Comparison of ENCODE assay signal across 14 cellular contexts in genomic region chr5:7877851-7878250, GRCh38. TPM values are rescaled to one million over a fixed set of nuclear protein-coding genes. Genes with fewer than 3 reads are reported as not detected.
A peak's percentile ranks its signal among the peaks of the same experiment; 100 is the strongest.
DNase-seq lines count a peak whose midpoint lies in the region; TF ChIP-seq lines count a peak whose summit lies in the region.
"Had no signal": no experiment of that assay in that cellular context is flagged by ENCODE, and none has a peak within 500 bp of the region (broad histone marks: within the 10 kb centered on the region; RNA-seq: fewer than 3 reads in every experiment).

No MANE protein-coding gene starts in this region.

- H3K27ac ChIP-seq in ACC112 (ENCODE audit: low read depth, low read length) (peak overlapping the region; percentile 60), adrenal gland (no peak overlapping the region), suprapubic skin (no peak overlapping the region)
- H3K27ac ChIP-seq: parathyroid adenoma, RWPE1 had no signal

- H3K4me1 Mint-ChIP-seq in HFFc6 (ENCODE audit: low read depth) = peaks cover 38% of the 10 kb centered on the region

- WGBS in adrenal gland, 4 donors = 45 to 60% (median 50%) methylated on average over 9 of the region's 9 CpGs
- WGBS in suprapubic skin = 85% methylated on average over 9 of the region's 9 CpGs

- H3K9me3 ChIP-seq in adrenal gland (replicated peaks in 1 of 3) = no peaks in the 10 kb centered on the region
- no peaks in the 10 kb centered on the region for H3K9me3 ChIP-seq in suprapubic skin

- H3K27me3 ChIP-seq in ACC112 (ENCODE audit: insufficient read depth, low read length) (no peaks in the 10 kb centered on the region), adrenal gland (no peaks in the 10 kb centered on the region), kidney epithelial cell (ENCODE audit: control insufficient read depth, insufficient read depth, low read length) (no peaks in the 10 kb centered on the region), suprapubic skin (no peaks in the 10 kb centered on the region)

- intact Hi-C loops in adrenal gland (cut with DNase I) = no loop called here

- H2AFZ ChIP-seq in ACC112 (ENCODE audit: low read length, unreplicated experiment) = no peak overlapping the region
- H2AFZ ChIP-seq: parathyroid adenoma had no signal

- peaks cover 34% of the 10 kb centered on the region for H3K79me2 ChIP-seq in ACC112 (ENCODE audit: control insufficient read depth, insufficient read depth, low read length, unreplicated experiment)

- no peak for TF ChIP-seq POLR2A in adrenal gland (IDR thresholded peaks at IDR 0.05)
- TF ChIP-seq POLR2A in suprapubic skin (IDR thresholded peaks at IDR 0.05) = no peak

- H3K4me1 ChIP-seq in ACC112 (ENCODE audit: control insufficient read depth, insufficient read depth, low read length, unreplicated experiment) (peaks cover 33% of the 10 kb centered on the region), adrenal gland (replicated peaks in 1 of 2) (peaks cover 6 to 24% of the 10 kb centered on the region in 2 donors), suprapubic skin (peaks cover 3% of the 10 kb centered on the region)
- H3K4me1 ChIP-seq: parathyroid adenoma had no signal

- no peak overlapping the region; the same call in 1 of the 2 replicates for H3K4me3 Mint-ChIP-seq in HFFc6
- H3K4me3 Mint-ChIP-seq: T-helper 2 cell treated with Interferon-gamma antibody and Interleukin-4, amounts not matched to agents 5 μg/mL and 100 μg/mL, for 36 hours had no signal

- peak overlapping the region; percentile 58; the same call in 1 of the 2 replicates for H3K27ac Mint-ChIP-seq in HFFc6
- H3K27ac Mint-ChIP-seq: T-helper 2 cell treated with Interferon-gamma antibody and Interleukin-4, amounts not matched to agents 5 μg/mL and 100 μg/mL, for 36 hours had no signal

- no peak for DNase-seq in HFFc6
- DNase-seq in adrenal gland = peak in 6 of 7 donors; percentile 43 to 82 (median 63)
- DNase-seq in kidney epithelial cell (ENCODE audit: low read depth) = peak; percentile 21
- DNase-seq in suprapubic skin (ENCODE audit: low spot score in 2 of 2) = no peak
- no peak for DNase-seq in stimulated activated CD4-positive, alpha-beta T cell treated with anti-CD3 and anti-CD28 coated beads, Interleukin-1b, Interleukin-23, amount 100 ng/mL, for 48 hours
- no peak for DNase-seq in NCI-H187 (lab: John Stamatoyannopoulos, UW)
- no peak for DNase-seq in superior temporal gyrus (ENCODE audit: extremely low spot score)
- DNase-seq: C1 segment of cervical spinal cord, hippocampal formation, NCI-H2227 treated with DMSO at 0.1 percent for 48 hours had no signal

- no peak for TF ChIP-seq CTCF in HFFc6 (IDR thresholded peaks at IDR 0.05)
- TF ChIP-seq CTCF in adrenal gland (IDR thresholded peaks at IDR 0.05) = no peak
- TF ChIP-seq CTCF in kidney epithelial cell (IDR thresholded peaks at IDR 0.05; ENCODE audit: insufficient read depth, low read length, poor library complexity, severe bottlenecking) = no peak
- no peak for TF ChIP-seq CTCF in suprapubic skin (IDR thresholded peaks at IDR 0.05)

- H3K36me3 Mint-ChIP-seq in HFFc6 (ENCODE audit: low read depth) = peaks cover 33% of the 10 kb centered on the region

- TF ChIP-seq EP300 in suprapubic skin (IDR thresholded peaks at IDR 0.05) = no peak

- H3K9me3 Mint-ChIP-seq in HFFc6 = no peaks in the 10 kb centered on the region
- H3K9me3 Mint-ChIP-seq: T-helper 2 cell treated with Interferon-gamma antibody and Interleukin-4, amounts not matched to agents 5 μg/mL and 100 μg/mL, for 36 hours had no signal

- H3K36me3 ChIP-seq in ACC112 (ENCODE audit: insufficient read depth, low read length) (peaks cover 19% of the 10 kb centered on the region), adrenal gland (replicated peaks in 1 of 2) (peaks cover 0 to 47% of the 10 kb centered on the region in 2 donors), kidney epithelial cell (ENCODE audit: control insufficient read depth, insufficient read depth, low read length) (peaks cover 1% of the 10 kb centered on the region), suprapubic skin (peaks cover 68% of the 10 kb centered on the region)

- no peak overlapping the region for H3K4me3 ChIP-seq in ACC112 (ENCODE audit: low read depth, low read length)
- H3K4me3 ChIP-seq in adrenal gland = no peak overlapping the region
- H3K4me3 ChIP-seq in kidney epithelial cell (ENCODE audit: low read depth, low read length) = no peak overlapping the region
- no peak overlapping the region for H3K4me3 ChIP-seq in suprapubic skin

- H3K27me3 Mint-ChIP-seq in HFFc6 (ENCODE audit: insufficient read depth) = no peaks in the 10 kb centered on the region; the same call in 1 of the 2 replicates

RNA-seq across cellular contexts. Expression of gene MTRR, which starts 8.9 kb away (rescaled TPM):
- total RNA-seq in HFFc6 (2021; fragmentation: NEBNext Ultra II Directional; extraction: Animal tissue kit (Norgen Biotek cat#: 25700)) = 10 to 100 TPM; 33.8 to 44.1 (median 37.0) TPM
- total RNA-seq in adrenal gland (10 to 100 TPM; 27.7 to 66.0 (median 41.3) TPM), kidney epithelial cell (20.7 and 23.6 TPM in 2 replicates), suprapubic skin (10 to 100 TPM; 33.5 to 51.2 (median 38.4) TPM)
- 10 to 100 TPM in 2 of 3 donors, 1 to 10 TPM in 1; 9.3 to 51.8 (median 22.0) TPM for polyA plus RNA-seq in adrenal gland

RNA-seq across cellular contexts. Expression of gene FASTKD3, which starts 9.0 kb away (rescaled TPM):
- total RNA-seq in HFFc6 (2021; fragmentation: NEBNext Ultra II Directional; extraction: Animal tissue kit (Norgen Biotek cat#: 25700)) = 1 to 10 TPM; 6.6 to 8.5 (median 7.9) TPM
- total RNA-seq in adrenal gland (10 to 100 TPM in 6 of 8 donors, 1 to 10 TPM in 2; 8.5 to 28.9 (median 16.8) TPM), kidney epithelial cell (16.2 and 17.0 TPM in 2 replicates), suprapubic skin (10 to 100 TPM in 2 of 4 donors, 1 to 10 TPM in 2; 7.6 to 13.7 (median 10.1) TPM)
- polyA plus RNA-seq in adrenal gland = 10 to 100 TPM; 24.7 to 32.0 (median 25.4) TPM

RNA-seq across cellular contexts. Expression of gene CFAP90, which starts 26.9 kb away (rescaled TPM):
- total RNA-seq in HFFc6 (2021; fragmentation: NEBNext Ultra II Directional; extraction: Animal tissue kit (Norgen Biotek cat#: 25700)) = not detected
- under 1 TPM in 5 of 8 donors, not detected in 3; 0.14 to 0.40 (median 0.38) TPM for total RNA-seq in adrenal gland
- polyA plus RNA-seq in adrenal gland = 1 to 10 TPM in 2 of 3 donors, under 1 TPM in 1; 0.57 to 1.3 (median 1.1) TPM
- 0.34 TPM in 1 of 2 replicates, not detected in the other for total RNA-seq in kidney epithelial cell
- 1 to 10 TPM in 1 of 4 donors, not detected in 3; 1.4 TPM for total RNA-seq in suprapubic skin

Comparison
In these comparisons a context has a peak if more than half of its experiments do, and no peak if none do; other contexts are left out.
1. DNase-seq: peak in adrenal gland (6 of 7) and kidney epithelial cell (single experiment); none in HFFc6 (single experiment), suprapubic skin (0 of 2), stimulated activated CD4-positive, alpha-beta T cell treated with anti-CD3 and anti-CD28 coated beads, Interleukin-1b, Interleukin-23, amount 100 ng/mL, for 48 hours (single experiment), NCI-H187 (0 of 2) and superior temporal gyrus (single experiment).